26 cellular contexts compared by ENCODE assay signal in genomic region chr9:3444016-3444415, GRCh38.
"Had no signal": no experiment of that assay in that cellular context is flagged by ENCODE, and none has a peak within 500 bp of the region (broad histone marks: within the 10 kb centered on the region; RNA-seq: fewer than 3 reads in every experiment).

No MANE protein-coding gene starts in this region.

- DNase-seq: stimulated activated CD4-positive, alpha-beta T cell treated with anti-CD3 and anti-CD28 coated beads, Interleukin-2, amount 100 ng/mL, for 24 hours; stimulated activated CD4-positive, alpha-beta T cell treated with anti-CD3 and anti-CD28 coated beads, Interleukin-2, amount 100 ng/mL, for 48 hours; stimulated activated CD4-positive, alpha-beta T cell treated with anti-CD3 and anti-CD28 coated beads, Interleukin-4, amount 100 ng/mL, for 1 hour; stimulated activated CD4-positive, alpha-beta T cell treated with anti-CD3 and anti-CD28 coated beads, Interleukin-4, amount 100 ng/mL, for 24 hours; stimulated activated CD4-positive, alpha-beta T cell treated with anti-CD3 and anti-CD28 coated beads, Interleukin-4, amount 100 ng/mL, for 4 hours; stimulated activated CD8-positive, alpha-beta memory T cell treated with anti-CD3 and anti-CD28 coated beads, Interleukin-4, amount 100 ng/mL, for 48 hours; stimulated activated naive B cell treated with anti-CD40 and anti-IgM and Interleukin-4, amounts not matched to agents 10 μg/mL and 1 μg/mL and 100 μg/mL, for 72 hours; stimulated activated naive CD4-positive, alpha-beta T cell; stimulated activated naive CD4-positive, alpha-beta T cell treated with Interleukin-2 at 50 U/mL for 16 hours; stimulated activated naive CD8-positive, alpha-beta T cell treated with anti-CD3 and anti-CD28 coated beads, Interleukin-15, amount 100 ng/mL, for 72 hours; stomach; substantia nigra; testis; thyroid gland; tibial artery; transverse colon; upper lobe of left lung; upper lobe of right lung; uterus had no signal

- H3K9me3 ChIP-seq: stomach, suprapubic skin, testis, thoracic aorta, thyroid gland, tibial artery, transverse colon, upper lobe of left lung, upper lobe of right lung, uterus, vagina had no signal

- H3K4me1 ChIP-seq: suprapubic skin, testis, tibial artery, upper lobe of left lung, upper lobe of right lung, vagina had no signal

- H3K36me3 Mint-ChIP-seq: stimulated activated effector memory CD8-positive, alpha-beta T cell treated with anti-CD3 and anti-CD28 coated beads, Interleukin-12 subunit alpha, Interleukin-12 subunit beta, amount 100 ng/mL, for 72 hours had no signal

- H3K4me3 ChIP-seq: stomach, suprapubic skin, testis, thoracic aorta, thyroid gland, tibial artery, tibial nerve, transverse colon, upper lobe of left lung, upper lobe of right lung, uterus, vagina had no signal

- H3K27ac ChIP-seq: stomach, suprapubic skin, testis, thoracic aorta, thyroid gland, tibial artery, tibial nerve, transverse colon, upper lobe of left lung, upper lobe of right lung, uterus, vagina had no signal

- H3K27ac Mint-ChIP-seq: stimulated activated effector memory CD8-positive, alpha-beta T cell treated with anti-CD3 and anti-CD28 coated beads, Interleukin-12 subunit alpha, Interleukin-12 subunit beta, amount 100 ng/mL, for 72 hours; stimulated activated memory B cell treated with anti-CD40 and anti-IgM and Interleukin-4, amounts not matched to agents 10 μg/mL and 1 μg/mL and 100 μg/mL, for 72 hours; stimulated activated naive B cell treated with anti-CD40 and anti-IgM and Interleukin-4, amounts not matched to agents 10 μg/mL and 1 μg/mL and 100 μg/mL, for 72 hours; stimulated activated naive CD8-positive, alpha-beta T cell treated with anti-CD3 and anti-CD28 coated beads, Interleukin-15, amount 100 ng/mL, for 72 hours; type B pancreatic cell had no signal

- ATAC-seq: stimulated activated effector memory CD8-positive, alpha-beta T cell treated with anti-CD3 and anti-CD28 coated beads, Interleukin-12 subunit alpha, Interleukin-12 subunit beta, amount 100 ng/mL, for 72 hours; stimulated activated memory B cell treated with anti-CD40 and anti-IgM and Interleukin-4, amounts not matched to agents 10 μg/mL and 1 μg/mL and 100 μg/mL, for 72 hours; stimulated activated naive B cell treated with anti-CD40 and anti-IgM and Interleukin-4, amounts not matched to agents 10 μg/mL and 1 μg/mL and 100 μg/mL, for 72 hours; stimulated activated naive CD8-positive, alpha-beta T cell treated with anti-CD3 and anti-CD28 coated beads, Interleukin-15, amount 100 ng/mL, for 72 hours; upper lobe of right lung had no signal

- H3K27me3 Mint-ChIP-seq: stimulated activated memory B cell treated with anti-CD40 and anti-IgM and Interleukin-4, amounts not matched to agents 10 μg/mL and 1 μg/mL and 100 μg/mL, for 72 hours; stimulated activated naive B cell treated with anti-CD40 and anti-IgM and Interleukin-4, amounts not matched to agents 10 μg/mL and 1 μg/mL and 100 μg/mL, for 72 hours; stimulated activated naive CD8-positive, alpha-beta T cell treated with anti-CD3 and anti-CD28 coated beads, Interleukin-15, amount 100 ng/mL, for 72 hours; type B pancreatic cell had no signal

- H3K4me3 Mint-ChIP-seq: stimulated activated effector memory CD8-positive, alpha-beta T cell treated with anti-CD3 and anti-CD28 coated beads, Interleukin-12 subunit alpha, Interleukin-12 subunit beta, amount 100 ng/mL, for 72 hours; stimulated activated memory B cell treated with anti-CD40 and anti-IgM and Interleukin-4, amounts not matched to agents 10 μg/mL and 1 μg/mL and 100 μg/mL, for 72 hours; stimulated activated naive B cell treated with anti-CD40 and anti-IgM and Interleukin-4, amounts not matched to agents 10 μg/mL and 1 μg/mL and 100 μg/mL, for 72 hours; stimulated activated naive CD8-positive, alpha-beta T cell treated with anti-CD3 and anti-CD28 coated beads, Interleukin-15, amount 100 ng/mL, for 72 hours; type B pancreatic cell had no signal

- H3K27me3 ChIP-seq: stomach, suprapubic skin, testis, thyroid gland, tibial artery, tibial nerve, transverse colon, upper lobe of left lung, upper lobe of right lung, uterus, vagina had no signal

- H3K36me3 ChIP-seq: stomach, suprapubic skin, thoracic aorta, thyroid gland, tibial artery, tibial nerve, transverse colon, upper lobe of left lung, upper lobe of right lung, uterus, vagina had no signal

- H3K9me3 Mint-ChIP-seq: stimulated activated effector memory CD8-positive, alpha-beta T cell treated with anti-CD3 and anti-CD28 coated beads, Interleukin-12 subunit alpha, Interleukin-12 subunit beta, amount 100 ng/mL, for 72 hours; stimulated activated naive B cell treated with anti-CD40 and anti-IgM and Interleukin-4, amounts not matched to agents 10 μg/mL and 1 μg/mL and 100 μg/mL, for 72 hours; stimulated activated naive CD8-positive, alpha-beta T cell treated with anti-CD3 and anti-CD28 coated beads, Interleukin-15, amount 100 ng/mL, for 72 hours; type B pancreatic cell had no signal
